ENCODE assay signal across 8 cellular contexts in the genomic region with DNA sequence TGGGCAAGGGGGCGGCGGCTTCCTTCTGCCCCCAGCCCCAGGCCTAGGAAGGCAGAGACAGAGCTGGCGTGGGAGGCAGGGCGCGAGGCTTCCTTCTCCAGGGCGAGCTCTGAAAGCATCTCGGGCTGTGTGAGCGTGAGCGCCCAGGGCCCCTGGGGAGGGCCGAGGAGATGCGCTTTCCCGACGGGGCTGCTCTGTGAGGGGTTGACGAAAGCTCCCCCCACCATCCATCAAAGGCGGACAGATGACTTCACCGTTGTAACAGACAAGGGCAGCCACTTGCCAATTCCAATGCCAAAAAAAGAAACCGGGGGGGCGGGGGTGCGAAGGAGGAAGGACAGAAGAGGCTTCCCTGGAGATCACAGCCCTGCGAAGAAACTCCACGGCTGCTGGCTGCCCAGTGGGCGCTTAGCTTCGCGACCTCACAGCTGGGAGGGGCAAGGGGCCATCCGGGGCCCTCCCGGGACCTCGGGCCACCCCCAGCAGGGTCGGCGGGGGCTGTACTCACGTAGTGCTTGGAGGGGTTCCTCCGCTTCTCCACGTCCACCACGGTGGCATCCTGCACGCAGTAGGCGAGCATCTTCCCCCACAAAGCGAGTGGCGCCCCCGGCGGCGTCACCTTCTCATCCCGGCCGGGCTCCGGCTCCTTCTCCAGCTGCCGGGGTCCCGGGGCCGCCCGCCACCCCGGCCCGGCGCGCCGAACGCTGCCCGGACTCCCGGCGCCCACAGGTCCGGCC. TPM values are rescaled to one million over a fixed set of nuclear protein-coding genes. Genes with fewer than 3 reads are reported as not detected.
DNase-seq lines count a peak whose midpoint lies in the region; ATAC-seq and TF ChIP-seq lines count a peak whose summit lies in the region.

No MANE protein-coding gene starts in this region.

- TF ChIP-seq EP300 in esophagus muscularis mucosa (IDR thresholded peaks at IDR 0.05), result no peak

- TF ChIP-seq CTCF in esophagus muscularis mucosa (IDR thresholded peaks at IDR 0.05), result no peak

- no peak for TF ChIP-seq POLR2A in esophagus muscularis mucosa (IDR thresholded peaks at IDR 0.05; ENCODE audit: low read depth)

- H3K36me3 ChIP-seq in esophagus muscularis mucosa, result no peaks in the 10 kb centered on the region

- CTCF ChIA-PET in activated CD4-positive, alpha-beta T cell treated with anti-CD3 and anti-CD28 coated beads, Interleukin-2, amount 10 ng/mL, durations not matched to agents 7 days and 5 days (lab: Charles Lee), result interaction anchor here (0.6 to 1.8 kb wide), 12 partner anchors 12 to 575 kb away, joined by 3 to 5 read pairs (median 3); no protein-coding TSS in a partner anchor

- WGBS in esophagus muscularis mucosa, result under 1% methylated on average over 18 of the region's 57 CpGs

- peak overlapping the region; percentile 71 for H3K4me3 Mint-ChIP-seq in activated CD4-positive, alpha-beta T cell treated with anti-CD3 and anti-CD28 coated beads, Interleukin-2, amount 10 ng/mL, durations not matched to agents 7 days and 5 days
- peak overlapping the region; percentile 67 to 86 (median 82) for H3K4me3 Mint-ChIP-seq in naive thymus-derived CD8-positive, alpha-beta T cell

- ATAC-seq in naive thymus-derived CD8-positive, alpha-beta T cell, result peak; percentile 57 to 67
- ATAC-seq in HG02981 (IDR thresholded peaks at IDR 0.05; ENCODE audit: unreplicated experiment), result no peak

- DNase-seq in NCI-H146 (lab: John Stamatoyannopoulos, UW) (peak; percentile 33), NCI-H146 treated with DMSO at 0.1 percent for 48 hours (lab: John Stamatoyannopoulos, UW; ENCODE audit: unreplicated experiment) (no peak), esophagus muscularis mucosa (ENCODE audit: extremely low spot score) (no peak), NCI-H2081 (lab: John Stamatoyannopoulos, UW) (no peak), cortex of kidney (lab: John Stamatoyannopoulos, UW) (no peak)
- DNase-seq in activated CD4-positive, alpha-beta T cell treated with anti-CD3 and anti-CD28 coated beads, Interleukin-2, amount 10 ng/mL, durations not matched to agents 7 days and 5 days, result no peak
- DNase-seq in naive thymus-derived CD8-positive, alpha-beta T cell, result peak in 2 of 10 donors; percentile 9 to 11

- H3K9me3 ChIP-seq in esophagus muscularis mucosa, result no peaks in the 10 kb centered on the region

- peak overlapping the region; percentile 65 to 85 (median 80) for H3K27ac ChIP-seq in esophagus muscularis mucosa (replicated peaks in 1 of 4)

- H3K4me1 ChIP-seq in esophagus muscularis mucosa, result peaks cover 48 to 74% (median 65%) of the 10 kb centered on the region in 4 donors

- H3K27me3 ChIP-seq in esophagus muscularis mucosa, result no peaks in the 10 kb centered on the region

- peak overlapping the region; percentile 64 to 80 (median 74) for H3K4me3 ChIP-seq in esophagus muscularis mucosa

- H3K4me1 Mint-ChIP-seq in activated CD4-positive, alpha-beta T cell treated with anti-CD3 and anti-CD28 coated beads, Interleukin-2, amount 10 ng/mL, durations not matched to agents 7 days and 5 days, result peaks cover 13% of the 10 kb centered on the region
- peaks cover 7 to 27% (median 19%) of the 10 kb centered on the region in 4 donors for H3K4me1 Mint-ChIP-seq in naive thymus-derived CD8-positive, alpha-beta T cell

- intact Hi-C loops in esophagus muscularis mucosa (cut with DNase I), result loop anchor here (10.0 kb wide), 2 partner anchors 80 to 250 kb away; no protein-coding TSS in a partner anchor

- POLR2A ChIA-PET in activated CD4-positive, alpha-beta T cell treated with anti-CD3 and anti-CD28 coated beads, Interleukin-2, amount 10 ng/mL, durations not matched to agents 7 days and 5 days (lab: Charles Lee), result no interaction called here
- POLR2A ChIA-PET in naive thymus-derived CD8-positive, alpha-beta T cell (lab: Charles Lee), result interaction anchor here (0.8 kb wide), 1 partner anchor 136 kb away, joined by 6 read pairs; no protein-coding TSS in a partner anchor

- H3K27me3 Mint-ChIP-seq in activated CD4-positive, alpha-beta T cell treated with anti-CD3 and anti-CD28 coated beads, Interleukin-2, amount 10 ng/mL, durations not matched to agents 7 days and 5 days, result peaks cover 76% of the 10 kb centered on the region
- peaks cover 22 to 47% (median 40%) of the 10 kb centered on the region in 5 donors for H3K27me3 Mint-ChIP-seq in naive thymus-derived CD8-positive, alpha-beta T cell

- no peaks in the 10 kb centered on the region for H3K36me3 Mint-ChIP-seq in activated CD4-positive, alpha-beta T cell treated with anti-CD3 and anti-CD28 coated beads, Interleukin-2, amount 10 ng/mL, durations not matched to agents 7 days and 5 days (ENCODE audit: low read depth)
- peaks cover 0 to 5% (median 3%) of the 10 kb centered on the region in 3 donors for H3K36me3 Mint-ChIP-seq in naive thymus-derived CD8-positive, alpha-beta T cell

- no peaks in the 10 kb centered on the region for H3K9me3 Mint-ChIP-seq in activated CD4-positive, alpha-beta T cell treated with anti-CD3 and anti-CD28 coated beads, Interleukin-2, amount 10 ng/mL, durations not matched to agents 7 days and 5 days
- H3K9me3 Mint-ChIP-seq in naive thymus-derived CD8-positive, alpha-beta T cell, result no peaks in the 10 kb centered on the region

- H3K27ac Mint-ChIP-seq in activated CD4-positive, alpha-beta T cell treated with anti-CD3 and anti-CD28 coated beads, Interleukin-2, amount 10 ng/mL, durations not matched to agents 7 days and 5 days, result no peak overlapping the region
- peak overlapping the region in 2 of 10 donors; percentile 34 to 50 for H3K27ac Mint-ChIP-seq in naive thymus-derived CD8-positive, alpha-beta T cell

RNA-seq across cellular contexts. Expression of a gene that starts 0.5 kb away (rescaled TPM):
- 10 to 100 TPM; 11.9 to 12.7 TPM for total RNA-seq in activated CD4-positive, alpha-beta T cell treated with anti-CD3 and anti-CD28 coated beads, Interleukin-2, amount 10 ng/mL, durations not matched to agents 7 days and 5 days
- 10 to 100 TPM; 30.5 to 69.3 (median 40.0) TPM for total RNA-seq in esophagus muscularis mucosa
- total RNA-seq in naive thymus-derived CD8-positive, alpha-beta T cell, result 10 to 100 TPM; 21.5 to 22.4 TPM
- under 1 TPM; 0.09 to 0.50 (median 0.29) TPM for polyA plus RNA-seq in naive thymus-derived CD8-positive, alpha-beta T cell
